Comparison of ENCODE assay signal across 14 cellular contexts in the genomic region with DNA sequence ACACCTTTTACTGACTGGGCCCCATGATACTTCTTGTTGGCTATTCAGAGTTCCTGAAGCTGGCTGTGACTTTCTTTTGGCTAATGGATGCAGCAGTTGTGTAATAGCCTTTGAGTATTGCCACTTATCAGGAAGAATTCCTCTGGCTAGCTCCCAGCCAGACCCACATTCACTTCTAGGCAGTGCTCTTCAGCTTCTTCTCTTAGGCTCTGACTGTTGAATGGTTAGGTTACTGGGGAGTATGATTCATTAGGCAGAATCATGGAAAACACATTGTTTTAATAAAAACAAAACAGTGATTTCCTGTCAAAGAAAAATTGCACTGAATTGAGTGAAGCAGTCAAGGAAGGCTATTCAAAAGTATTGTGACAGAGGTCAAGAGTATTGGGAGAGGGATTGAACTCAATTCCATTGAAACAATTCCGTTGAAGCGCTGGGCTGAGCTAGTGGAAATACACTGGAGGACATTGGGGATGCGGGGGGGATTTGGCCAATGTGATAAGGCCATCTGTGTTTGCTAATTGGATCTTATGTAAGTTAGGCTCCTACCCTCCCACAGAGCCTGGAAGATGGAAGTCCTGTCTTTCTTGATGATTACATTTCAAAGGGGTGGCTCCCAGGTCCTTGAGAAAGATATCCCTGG.
DNase-seq lines count a peak whose midpoint lies in the region; ATAC-seq and TF ChIP-seq lines count a peak whose summit lies in the region.
"Had no signal": no experiment of that assay in that cellular context is flagged by ENCODE, and none has a peak within 500 bp of the region (broad histone marks: within the 10 kb centered on the region; RNA-seq: fewer than 3 reads in every experiment).

No MANE protein-coding gene starts in this region.

- POLR2A ChIA-PET in naive thymus-derived CD4-positive, alpha-beta T cell (lab: Charles Lee): no interaction called here

- H3K4me1 ChIP-seq in left ventricle myocardium inferior (no peaks in the 10 kb centered on the region), psoas muscle (no peaks in the 10 kb centered on the region)
- no peaks in the 10 kb centered on the region for H3K4me1 ChIP-seq in naive thymus-derived CD4-positive, alpha-beta T cell (ENCODE audit: control insufficient read depth in 2 of 2, insufficient read depth in 2 of 2, low read length in 2 of 2)
- H3K4me1 ChIP-seq: testis had no signal

- H3K4me1 Mint-ChIP-seq in naive thymus-derived CD4-positive, alpha-beta T cell: no peaks in the 10 kb centered on the region
- H3K4me1 Mint-ChIP-seq: central memory CD8-positive, alpha-beta T cell had no signal

- H3K9me3 Mint-ChIP-seq in naive thymus-derived CD4-positive, alpha-beta T cell: peaks cover 0 to 12% (median 3%) of the 10 kb centered on the region in 11 donors
- H3K9me3 Mint-ChIP-seq: activated CD8-positive, alpha-beta T cell treated with anti-CD3 and anti-CD28 coated beads for 36 hours had no signal

- H3K27me3 Mint-ChIP-seq in naive thymus-derived CD4-positive, alpha-beta T cell: peaks cover 0 to 3% (median 0%) of the 10 kb centered on the region in 5 donors
- H3K27me3 Mint-ChIP-seq: activated CD8-positive, alpha-beta T cell treated with anti-CD3 and anti-CD28 coated beads for 36 hours; central memory CD8-positive, alpha-beta T cell had no signal

- peak overlapping the region; percentile 46 for H3K27ac ChIP-seq in left ventricle myocardium inferior (replicated peaks)
- no peak overlapping the region for H3K27ac ChIP-seq in psoas muscle
- H3K27ac ChIP-seq in naive thymus-derived CD4-positive, alpha-beta T cell (ENCODE audit: low read depth, low read length): no peak overlapping the region
- H3K27ac ChIP-seq: epithelial cell of prostate, testis had no signal

- 61 to 71% (median 61%) methylated on average over 3 of the region's 3 CpGs for WGBS in psoas muscle, 3 donors

- intact Hi-C loops in left ventricle myocardium inferior (cut with micrococcal nuclease): no loop called here
- intact Hi-C loops in psoas muscle (cut with DNase I): no loop called here
- intact Hi-C loops in naive thymus-derived CD4-positive, alpha-beta T cell (cut with micrococcal nuclease): no loop called here

- CTCF ChIA-PET in naive thymus-derived CD4-positive, alpha-beta T cell (lab: Charles Lee): no interaction called here

- H3K36me3 ChIP-seq in left ventricle myocardium inferior: no peaks in the 10 kb centered on the region
- H3K36me3 ChIP-seq in psoas muscle (ENCODE audit: insufficient read depth in 1 of 2, low read depth in 1 of 2): no peaks in the 10 kb centered on the region
- H3K36me3 ChIP-seq in naive thymus-derived CD4-positive, alpha-beta T cell (ENCODE audit: control insufficient read depth in 2 of 3, insufficient read depth in 3 of 3, low read length in 3 of 3): no peaks in the 10 kb centered on the region

- no peak overlapping the region for H3K27ac Mint-ChIP-seq in naive thymus-derived CD4-positive, alpha-beta T cell
- H3K27ac Mint-ChIP-seq: activated CD8-positive, alpha-beta T cell treated with anti-CD3 and anti-CD28 coated beads for 36 hours had no signal

- TF ChIP-seq CTCF in left ventricle myocardium inferior (IDR thresholded peaks at IDR 0.05; ENCODE audit: borderline replicate concordance) (no peak), psoas muscle (IDR thresholded peaks at IDR 0.05) (no peak)

- peak; percentile 39 to 78 (median 64) for ATAC-seq in psoas muscle
- ATAC-seq in HG03097 (IDR thresholded peaks at IDR 0.05; ENCODE audit: low FRiP score, unreplicated experiment): no peak
- ATAC-seq in naive thymus-derived CD4-positive, alpha-beta T cell: no peak
- ATAC-seq: activated CD8-positive, alpha-beta T cell treated with anti-CD3 and anti-CD28 coated beads for 36 hours had no signal

- H3K27me3 ChIP-seq in left ventricle myocardium inferior (ENCODE audit: low read depth): no peaks in the 10 kb centered on the region
- H3K27me3 ChIP-seq in psoas muscle (ENCODE audit: insufficient read depth in 3 of 3, low read length in 2 of 3): no peaks in the 10 kb centered on the region
- H3K27me3 ChIP-seq in naive thymus-derived CD4-positive, alpha-beta T cell (ENCODE audit: control insufficient read depth in 2 of 2, insufficient read depth in 2 of 2, low read length in 2 of 2): no peaks in the 10 kb centered on the region
- H3K27me3 ChIP-seq: testis had no signal

- H3K4me3 ChIP-seq in left ventricle myocardium inferior: no peak overlapping the region
- no peak overlapping the region for H3K4me3 ChIP-seq in psoas muscle
- H3K4me3 ChIP-seq in naive thymus-derived CD4-positive, alpha-beta T cell (ENCODE audit: low read length): no peak overlapping the region
- H3K4me3 ChIP-seq: testis had no signal

- no peaks in the 10 kb centered on the region for H3K36me3 Mint-ChIP-seq in naive thymus-derived CD4-positive, alpha-beta T cell

- no peaks in the 10 kb centered on the region for H3K9me3 ChIP-seq in left ventricle myocardium inferior (replicated peaks)
- H3K9me3 ChIP-seq in psoas muscle: no peaks in the 10 kb centered on the region
- no peaks in the 10 kb centered on the region for H3K9me3 ChIP-seq in naive thymus-derived CD4-positive, alpha-beta T cell (ENCODE audit: control insufficient read depth in 2 of 3, low read length in 3 of 3)
- H3K9me3 ChIP-seq: testis had no signal

- DNase-seq in HuH-7.5 (ENCODE audit: low spot score) (peak; percentile 13), cerebellar cortex (ENCODE audit: low spot score) (peak; percentile 87), left ventricle myocardium inferior (peak; percentile 43), psoas muscle (peak; percentile 41 to 65), anterior cingulate cortex (lab: John Stamatoyannopoulos, UW) (no peak), SIG-M5 (lab: John Stamatoyannopoulos, UW) (no peak)
- no peak for DNase-seq in naive thymus-derived CD4-positive, alpha-beta T cell
- DNase-seq: activated CD8-positive, alpha-beta T cell treated with anti-CD3 and anti-CD28 coated beads for 36 hours; activated effector memory CD4-positive, alpha-beta T cell treated with anti-CD3 and anti-CD28 coated beads, Interleukin-2, amount 50 U/mL, for 16 hours; NCI-H226; testis had no signal

- H3K4me3 Mint-ChIP-seq in naive thymus-derived CD4-positive, alpha-beta T cell: no peak overlapping the region
- H3K4me3 Mint-ChIP-seq: activated CD8-positive, alpha-beta T cell treated with anti-CD3 and anti-CD28 coated beads for 36 hours; central memory CD8-positive, alpha-beta T cell had no signal

Comparison
In these comparisons a context has a peak if more than half of its experiments do, and no peak if none do; other contexts are left out.
1. DNase-seq: peak in HuH-7.5 (single experiment), cerebellar cortex (single experiment), left ventricle myocardium inferior (single experiment) and psoas muscle (2 of 2); none in anterior cingulate cortex (0 of 58), naive thymus-derived CD4-positive, alpha-beta T cell (0 of 9) and SIG-M5 (single experiment).
2. ATAC-seq: peak in psoas muscle (4 of 4); none in HG03097 (single experiment) and naive thymus-derived CD4-positive, alpha-beta T cell (single experiment).